In genomic region chr3:187223799-187224198, GRCh38 we compare ENCODE assay signal across 18 cellular contexts. TPM values are rescaled to one million over a fixed set of nuclear protein-coding genes. Genes with fewer than 3 reads are reported as not detected.
DNase-seq lines count a peak whose midpoint lies in the region; ATAC-seq and TF ChIP-seq lines count a peak whose summit lies in the region.
"Had no signal": no experiment of that assay in that cellular context is flagged by ENCODE, and none has a peak within 500 bp of the region (broad histone marks: within the 10 kb centered on the region; RNA-seq: fewer than 3 reads in every experiment).

No MANE protein-coding gene starts in this region.

- DNase-seq in DMS53 treated with DMSO at 0.1 percent for 48 hours (lab: John Stamatoyannopoulos, UW; ENCODE audit: unreplicated experiment) (peak; percentile 71), HT-29 (ENCODE audit: low spot score) (peak; percentile 15), SW480 (ENCODE audit: low spot score) (peak; percentile 8), kidney epithelial cell (ENCODE audit: low read depth) (peak; percentile 43), HEK293T (ENCODE audit: extremely low spot score) (no peak), AG20443 (ENCODE audit: low spot score) (no peak), H4 (ENCODE audit: low spot score) (no peak)
- DNase-seq: activated naive CD4-positive, alpha-beta T cell treated with anti-CD3 and anti-CD28 coated beads, Interleukin-2, amount 10 ng/mL, durations not matched to agents 7 days and 5 days; AML-193; effector CD8-positive, alpha-beta T cell; foreskin melanocyte; occipital lobe; spleen; substantia nigra; T-helper 1 cell had no signal

- H3K36me3 ChIP-seq in kidney epithelial cell (ENCODE audit: control insufficient read depth, insufficient read depth, low read length) = no peaks in the 10 kb centered on the region
- H3K36me3 ChIP-seq: spleen had no signal

- CTCF ChIA-PET in HEK293T (lab: Yijun Ruan, JAX) = interaction anchor here (1.0 kb wide), 1 partner anchor 72 kb away, joined by 3 read pairs; no protein-coding TSS in a partner anchor

- POLR2A ChIA-PET in HEK293T (lab: Yijun Ruan, JAX) = no interaction called here

- H3K27me3 ChIP-seq in kidney epithelial cell (ENCODE audit: control insufficient read depth, insufficient read depth, low read length) = no peaks in the 10 kb centered on the region

- no peak for TF ChIP-seq CTCF in kidney epithelial cell (IDR thresholded peaks at IDR 0.05; ENCODE audit: insufficient read depth, low read length, poor library complexity, severe bottlenecking)

- no peak for ATAC-seq in GM18858 (IDR thresholded peaks at IDR 0.05; ENCODE audit: unreplicated experiment)
- ATAC-seq: WTC11 had no signal

- H3K4me3 ChIP-seq in kidney epithelial cell (ENCODE audit: low read depth, low read length) = no peak overlapping the region
- H3K4me3 ChIP-seq: spleen had no signal

TF ChIP-seq in HEK293T, 16 proteins besides CTCF, POLR2A, EP300 and RAD21:
- TF ChIP-seq SUZ12 (IDR thresholded peaks at IDR 0.05) (no peak), BHLHE40 (IDR thresholded peaks at IDR 0.05; ENCODE audit: borderline replicate concordance) (no peak), ZNF384 (IDR thresholded peaks at IDR 0.05) (no peak)
- TF ChIP-seq, protein P1, sequence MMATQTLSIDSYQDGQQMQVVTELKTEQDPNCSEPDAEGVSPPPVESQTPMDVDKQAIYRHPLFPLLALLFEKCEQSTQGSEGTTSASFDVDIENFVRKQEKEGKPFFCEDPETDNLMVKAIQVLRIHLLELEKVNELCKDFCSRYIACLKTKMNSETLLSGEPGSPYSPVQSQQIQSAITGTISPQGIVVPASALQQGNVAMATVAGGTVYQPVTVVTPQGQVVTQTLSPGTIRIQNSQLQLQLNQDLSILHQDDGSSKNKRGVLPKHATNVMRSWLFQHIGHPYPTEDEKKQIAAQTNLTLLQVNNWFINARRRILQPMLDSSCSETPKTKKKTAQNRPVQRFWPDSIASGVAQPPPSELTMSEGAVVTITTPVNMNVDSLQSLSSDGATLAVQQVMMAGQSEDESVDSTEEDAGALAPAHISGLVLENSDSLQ (IDR thresholded peaks at IDR 0.05) = no peak

RNA-seq across cellular contexts. Expression of gene RTP1, which starts 26.5 kb away (rescaled TPM):
- not detected in 2 replicates for total RNA-seq in HT-29 (2014; rRNA removed; shearing (Covaris generic))
- not detected in 2 replicates for total RNA-seq in kidney epithelial cell
- 0.29 TPM in 1 of 2 replicates, not detected in the other for total RNA-seq in H4 (2014; rRNA removed; shearing (Covaris generic))
- total RNA-seq: NCI-H460, occipital lobe, spleen had no signal

Comparison
In these comparisons a context has a peak if more than half of its experiments do, and no peak if none do; other contexts are left out.
1. DNase-seq: peak in DMS53 treated with DMSO at 0.1 percent for 48 hours (single experiment), HT-29 (single experiment), SW480 (single experiment) and kidney epithelial cell (single experiment); none in HEK293T (single experiment), AG20443 (single experiment) and H4 (single experiment).